19 cellular contexts compared by ENCODE assay signal in genomic region chr15:41554915-41555314, GRCh38. TPM values are rescaled to one million over a fixed set of nuclear protein-coding genes. Genes with fewer than 3 reads are reported as not detected.
"Had no signal": no experiment of that assay in that cellular context is flagged by ENCODE, and none has a peak within 500 bp of the region (broad histone marks: within the 10 kb centered on the region; RNA-seq: fewer than 3 reads in every experiment).

No MANE protein-coding gene starts in this region.

- H3K4me3 ChIP-seq: breast epithelium, coronary artery, right lobe of liver, skin epidermis, tibial artery, vagina had no signal

- H3K9me3 ChIP-seq: breast epithelium, right lobe of liver, tibial artery, vagina had no signal

- H3K4me1 ChIP-seq: parathyroid adenoma had no signal

- H3K27ac ChIP-seq: breast epithelium, coronary artery, parathyroid adenoma, right lobe of liver, tibial artery, vagina had no signal

- DNase-seq: activated CD4-positive, alpha-beta T cell treated with anti-CD3 and anti-CD28 coated beads, Interleukin-2, amount 50 U/mL, for 48 hours; activated effector memory CD4-positive, alpha-beta T cell treated with Interleukin-2 at 50 U/mL for 16 hours; activated naive CD4-positive, alpha-beta T cell treated with anti-CD3 and anti-CD28 coated beads for 36 hours; activated naive CD8-positive, alpha-beta T cell treated with anti-CD3 and anti-CD28 coated beads, Interleukin-2, amount 10 ng/mL, durations not matched to agents 7 days and 5 days; activated T-cell treated with anti-CD3 and anti-CD28 coated beads, Interleukin-2, amount 50 U/mL, for 72 hours; amniotic stem cell; cerebellar nuclear complex; endodermal cell; immature natural killer cell; right lobe of liver; stimulated activated CD4-positive, alpha-beta T cell treated with anti-CD3 and anti-CD28 coated beads, Interleukin-1b, Interleukin-23, amount 100 ng/mL, for 48 hours; T-cell; tibial artery had no signal

- H3K36me3 ChIP-seq: breast epithelium, right lobe of liver, tibial artery, vagina had no signal

- H3K27me3 ChIP-seq: breast epithelium, right lobe of liver, tibial artery, vagina had no signal

- ATAC-seq: activated T-cell treated with anti-CD3 and anti-CD28 coated beads, Interleukin-2, amount 50 U/mL, for 72 hours; left lobe of liver; T-cell had no signal

RNA-seq across cellular contexts. Expression of gene LTK, which starts 41.3 kb away (rescaled TPM):
- total RNA-seq: activated naive CD4-positive, alpha-beta T cell treated with anti-CD3 and anti-CD28 coated beads for 36 hours had no signal
